ENCODE assay signal across 8 cellular contexts in the genomic region with DNA sequence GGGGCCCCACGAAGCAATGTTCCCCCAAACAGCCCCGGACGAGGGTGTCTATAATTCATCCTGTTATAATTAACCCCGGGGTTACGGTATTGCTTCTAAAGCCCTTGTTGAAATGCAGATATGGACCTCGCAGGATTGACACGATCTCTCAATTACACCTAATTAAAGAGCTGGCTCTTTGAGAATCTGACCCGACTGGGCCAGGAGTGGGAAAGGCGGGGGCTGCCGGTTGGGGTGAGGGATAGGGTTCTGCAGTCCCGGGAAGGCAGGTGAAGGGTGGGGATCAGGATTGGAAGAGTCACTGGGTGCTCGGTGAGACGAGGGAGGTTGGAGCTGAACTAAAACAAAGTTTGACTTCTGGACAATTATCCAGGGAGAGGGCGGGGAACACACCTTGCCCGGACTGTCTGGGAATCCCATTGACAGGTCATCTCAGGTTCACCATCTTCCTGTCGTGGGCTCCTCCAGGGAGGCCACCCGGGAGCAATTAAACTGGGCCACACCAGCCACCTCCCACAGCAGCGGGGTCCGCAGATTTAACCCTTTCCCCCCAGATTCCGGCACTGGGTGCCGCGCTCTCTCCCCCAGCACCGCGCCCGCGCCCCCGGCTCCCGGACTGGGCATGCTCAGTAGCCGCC. TPM values are rescaled to one million over a fixed set of nuclear protein-coding genes. Genes with fewer than 3 reads are reported as not detected.
DNase-seq lines count a peak whose midpoint lies in the region; ATAC-seq and TF ChIP-seq lines count a peak whose summit lies in the region.

No MANE protein-coding gene starts in this region.

- H3K27ac Mint-ChIP-seq in CD14-positive monocyte (no peak overlapping the region), type B pancreatic cell (peak overlapping the region; percentile 54)

- H3K27me3 Mint-ChIP-seq in CD14-positive monocyte (ENCODE audit: low read depth in 3 of 3) (peaks cover 78 to 86% (median 79%) of the 10 kb centered on the region in 3 donors), type B pancreatic cell (peaks cover 94% of the 10 kb centered on the region)

- intact Hi-C loops in CD14-positive monocyte (cut with micrococcal nuclease): no loop called here

- no peak for DNase-seq in CD14-positive monocyte (ENCODE audit: low spot score)
- peak; percentile 20 for DNase-seq in astrocyte of the hippocampus (ENCODE audit: low read depth, low spot score)
- DNase-seq in left lobe of liver (ENCODE audit: low spot score): no peak
- no peak for DNase-seq in type B pancreatic cell (ENCODE audit: extremely low spot score, unreplicated experiment)
- no peak for DNase-seq in NCI-H1092 (lab: John Stamatoyannopoulos, UW)
- DNase-seq in SIG-M5 (lab: John Stamatoyannopoulos, UW): no peak

- H3K36me3 Mint-ChIP-seq in CD14-positive monocyte (peaks cover 3 to 5% of the 10 kb centered on the region in 2 donors), type B pancreatic cell (peaks cover 4% of the 10 kb centered on the region)

- H3K9me3 Mint-ChIP-seq in CD14-positive monocyte (peaks cover 0 to 23% (median 10%) of the 10 kb centered on the region in 7 donors), type B pancreatic cell (no peaks in the 10 kb centered on the region)

- TF ChIP-seq CTCF in CD14-positive monocyte (IDR thresholded peaks at IDR 0.05) (no peak), type B pancreatic cell (conservative IDR thresholded peaks at IDR 0.05) (no peak)

- ATAC-seq in HG03066 (IDR thresholded peaks at IDR 0.05; ENCODE audit: low read depth, unreplicated experiment) (peak; percentile 15), left lobe of liver (peak; percentile 67), HG03442 (IDR thresholded peaks at IDR 0.05; ENCODE audit: unreplicated experiment) (no peak)

- H3K4me1 Mint-ChIP-seq in CD14-positive monocyte (peaks cover 16% of the 10 kb centered on the region), type B pancreatic cell (ENCODE audit: unreplicated experiment) (peaks cover 23% of the 10 kb centered on the region)

- H3K4me3 Mint-ChIP-seq in CD14-positive monocyte (peak overlapping the region; percentile 9 to 89), type B pancreatic cell (peak overlapping the region; percentile 93)

RNA-seq across cellular contexts. Expression of gene ELMOD1, which starts 0.4 kb away (rescaled TPM):
- polyA plus RNA-seq in CD14-positive monocyte: not detected
- total RNA-seq in left lobe of liver (1.3 TPM), type B pancreatic cell (ENCODE audit: low replicate concordance) (4.0 and 7.6 TPM in 2 replicates)

RNA-seq across cellular contexts. Expression of gene ALKBH8, which starts 25.0 kb away (rescaled TPM):
- 1 to 10 TPM in 1 of 2 donors, under 1 TPM in 1; 0.83 to 1.8 TPM for polyA plus RNA-seq in CD14-positive monocyte
- total RNA-seq in left lobe of liver: 3.2 TPM
- total RNA-seq in type B pancreatic cell (ENCODE audit: low replicate concordance): 6.7 and 7.8 TPM in 2 replicates
